Comparison of ENCODE assay signal across 8 cellular contexts in genomic region chr16:4624015-4624826, GRCh38. TPM values are rescaled to one million over a fixed set of nuclear protein-coding genes. Genes with fewer than 3 reads are reported as not detected.
DNase-seq lines count a peak whose midpoint lies in the region; ATAC-seq and TF ChIP-seq lines count a peak whose summit lies in the region.

TSS of gene MGRN1 (plus strand) at chr16:4624826. CDS start at chr16:4624961, 135 bp downstream.

- H3K27me3 ChIP-seq in liver (ENCODE audit: control insufficient read depth in 4 of 4, insufficient read depth in 4 of 4, low read length in 3 of 4), result no peaks in the 10 kb centered on the region

- DNase-seq in CD1c-positive myeloid dendritic cell (ENCODE audit: extremely low spot score) (peak; percentile 98), NCI-H748 treated with DMSO at 0.1 percent for 48 hours (lab: John Stamatoyannopoulos, UW) (peak; percentile 81), dermis microvascular lymphatic vessel endothelial cell (ENCODE audit: low read depth in 2 of 2) (peak; percentile 98)
- DNase-seq in activated CD4-positive, alpha-beta T cell treated with anti-CD3 and anti-CD28 coated beads, Interleukin-2, amount 50 U/mL, for 48 hours, result peak; percentile 90 to 94
- peak; percentile 88 for DNase-seq in stimulated activated CD4-positive, alpha-beta T cell treated with anti-CD3 and anti-CD28 coated beads, Interleukin-4, amount 100 ng/mL, for 1 hour

- peaks cover 10 to 37% (median 31%) of the 10 kb centered on the region in 4 donors for H3K4me1 ChIP-seq in liver (ENCODE audit: control insufficient read depth in 4 of 4, insufficient read depth in 4 of 4, low read length in 3 of 4)

- peak; percentile 89 for TF ChIP-seq CTCF in liver (IDR thresholded peaks at IDR 0.05; ENCODE audit: low read depth, low read length, missing input control)

- H3K4me3 ChIP-seq in liver (ENCODE audit: low read depth in 1 of 3, low read length in 3 of 3), result peak within 1 kb of the TSS; percentile 59 to 93 (median 75)

- H3K9ac ChIP-seq in liver (ENCODE audit: low read depth in 1 of 2, low read length in 2 of 2), result peak within 1 kb of the TSS; percentile 83 to 86

- WGBS in liver, result 10% methylated on average over 42 of the region's 42 CpGs

- TF ChIP-seq RAD21 in liver (IDR thresholded peaks at IDR 0.05), result peak; percentile 80 to 84

- peak; percentile 68 for ATAC-seq in GM19397 (IDR thresholded peaks at IDR 0.05; ENCODE audit: unreplicated experiment)
- ATAC-seq in HG03565 (IDR thresholded peaks at IDR 0.05; ENCODE audit: unreplicated experiment), result peak; percentile 63

- peak within 1 kb of the TSS; percentile 95 to 98 for H3K27ac ChIP-seq in liver (ENCODE audit: low read depth in 1 of 2, low read length in 2 of 2)

- peaks cover 0 to 3% (median under 1%) of the 10 kb centered on the region in 4 donors for H3K36me3 ChIP-seq in liver (ENCODE audit: control insufficient read depth in 4 of 4, insufficient read depth in 3 of 4, low read depth in 1 of 4, low read length in 3 of 4)

- no peaks in the 10 kb centered on the region for H3K9me3 ChIP-seq in liver (ENCODE audit: control insufficient read depth in 4 of 4, low read length in 3 of 4)

TF ChIP-seq in liver, 16 proteins besides CTCF, POLR2A, EP300 and RAD21:
- TF ChIP-seq ZBTB33 (IDR thresholded peaks at IDR 0.05) (peak; percentile 54), RXRA (IDR thresholded peaks at IDR 0.05) (peak in 1 of 2 donors; percentile 57), FOXA2 (IDR thresholded peaks at IDR 0.05) (peak; percentile 14), ATF3 (IDR thresholded peaks at IDR 0.05) (no peak), REST (IDR thresholded peaks at IDR 0.05) (no peak), SP1 (IDR thresholded peaks at IDR 0.05) (peak; percentile 67), HNF4A (conservative IDR thresholded peaks at IDR 0.05) (no peak), TAF1 (conservative IDR thresholded peaks at IDR 0.05) (no peak), GABPA (IDR thresholded peaks at IDR 0.05 in 1 of 2, conservative IDR thresholded peaks at IDR 0.05 in 1 of 2) (no peak), YY1 (IDR thresholded peaks at IDR 0.05) (peak; percentile 33), JUND (IDR thresholded peaks at IDR 0.05) (peak in 1 of 2 donors; percentile 24)
- TF ChIP-seq, protein P1, sequence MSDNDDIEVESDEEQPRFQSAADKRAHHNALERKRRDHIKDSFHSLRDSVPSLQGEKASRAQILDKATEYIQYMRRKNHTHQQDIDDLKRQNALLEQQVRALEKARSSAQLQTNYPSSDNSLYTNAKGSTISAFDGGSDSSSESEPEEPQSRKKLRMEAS (IDR thresholded peaks at IDR 0.05), result peak; percentile 71

RNA-seq across cellular contexts. Expression of gene MGRN1, which starts in this region (rescaled TPM):
- total RNA-seq in dermis microvascular lymphatic vessel endothelial cell, result 14.2 and 22.6 TPM in 2 replicates
- 10 to 100 TPM; 15.9 to 35.7 TPM for total RNA-seq in liver
- 10 to 100 TPM; 21.9 to 29.9 TPM for polyA plus RNA-seq in liver

Comparison
In these comparisons a context has a peak if more than half of its experiments do, and no peak if none do; other contexts are left out.
1. Peak in every context shown above with its lines: DNase-seq, ATAC-seq, H3K4me3 ChIP-seq and H3K27ac ChIP-seq.